In genomic region chr9:129770741-129771140, GRCh38 we compare ENCODE assay signal across 24 cellular contexts. TPM values are rescaled to one million over a fixed set of nuclear protein-coding genes. Genes with fewer than 3 reads are reported as not detected.
DNase-seq lines count a peak whose midpoint lies in the region; ATAC-seq, FAIRE-seq and TF ChIP-seq lines count a peak whose summit lies in the region.
"Had no signal": no experiment of that assay in that cellular context is flagged by ENCODE, and none has a peak within 500 bp of the region (broad histone marks: within the 10 kb centered on the region; RNA-seq: fewer than 3 reads in every experiment).

No MANE protein-coding gene starts in this region.

- H3K4me1 ChIP-seq in HepG2 (ENCODE audit: insufficient read depth, low read length): peaks cover 13% of the 10 kb centered on the region
- H3K4me1 ChIP-seq in right lobe of liver: no peaks in the 10 kb centered on the region
- peaks cover 10 to 21% of the 10 kb centered on the region in 2 experiments; a peak in 4 of 5 replicates for H3K4me1 ChIP-seq in K562 (replicated peaks in 1 of 2; ENCODE audit: control insufficient read depth in 2 of 2, insufficient read depth in 2 of 2, low read length in 2 of 2)
- peaks cover 0 to 14% (median 10%) of the 10 kb centered on the region in 3 donors for H3K4me1 ChIP-seq in pancreas

- DNase-seq in HepG2 (ENCODE audit: low spot score): no peak
- DNase-seq in right lobe of liver: no peak
- DNase-seq in K562 (ENCODE audit: extremely low read depth in 1 of 4, low spot score in 3 of 4): peak in 1 of 4 experiments; percentile 6
- DNase-seq in pancreas: peak in 1 of 6 donors; percentile 54
- DNase-seq in AML-193 (lab: John Stamatoyannopoulos, UW): no peak
- DNase-seq in superior temporal gyrus (ENCODE audit: extremely low spot score): no peak
- DNase-seq: BE2C; C1 segment of cervical spinal cord; CD4-positive, alpha-beta memory T cell; CD4-positive, CD25-positive, alpha-beta regulatory T cell; CD8-positive, alpha-beta memory T cell; COR-L47; DMS 273 treated with DMSO at 0.1 percent for 48 hours; DMS153; DMS53; DMS79 treated with DMSO at 0.1 percent for 48 hours; GF-D8 had no signal

- H3K4me2 ChIP-seq in HepG2 (ENCODE audit: low read depth, low read length): no peak overlapping the region
- no peak overlapping the region for H3K4me2 ChIP-seq in K562 (ENCODE audit: insufficient read depth, low read length)
- H3K4me2 ChIP-seq: A549, BLaER1 had no signal

- no peak for ATAC-seq in HepG2
- no peak for ATAC-seq in right lobe of liver
- no peak for ATAC-seq in K562
- peak; percentile 5 to 50 (median 24) for ATAC-seq in pancreas
- no peak for ATAC-seq in GM21360 (IDR thresholded peaks at IDR 0.05; ENCODE audit: unreplicated experiment)
- ATAC-seq: A549 had no signal

- in situ Hi-C loops in HepG2 (cut with HindIII; ENCODE audit: extremely low pct_ligation_motif_present, low pct_unique_long_range_greater_than_20kb) (no loop called here), K562 (cut with MboI) (no loop called here)

- peaks cover 4% of the 10 kb centered on the region for H3K9me1 ChIP-seq in K562 (ENCODE audit: control insufficient read depth, insufficient read depth, low read length)

- H3K4me3 ChIP-seq in HepG2 (replicated peaks in 1 of 3; ENCODE audit: insufficient read depth in 1 of 3, low read depth in 2 of 3, low read length in 3 of 3) (no peak overlapping the region), right lobe of liver (no peak overlapping the region), K562 (no peak overlapping the region), pancreas (no peak overlapping the region)
- H3K4me3 ChIP-seq: A549, BLaER1 had no signal

- H3K9me3 ChIP-seq in HepG2 (ENCODE audit: low read length) (no peaks in the 10 kb centered on the region), right lobe of liver (no peaks in the 10 kb centered on the region), K562 (replicated peaks; ENCODE audit: control insufficient read depth, insufficient read depth, low read depth, low read length) (no peaks in the 10 kb centered on the region), pancreas (no peaks in the 10 kb centered on the region)
- H3K9me3 ChIP-seq: A549, BE2C, BLaER1 had no signal

- H2AFZ ChIP-seq in HepG2 (ENCODE audit: low read length) (no peak overlapping the region), K562 (ENCODE audit: low read depth, low read length) (no peak overlapping the region)

- FAIRE-seq in HepG2 (lab: Jason Lieb, UNC) (no peak), K562 (lab: Jason Lieb, UNC) (no peak), pancreas (lab: Jason Lieb, UNC) (no peak)
- FAIRE-seq: A549, G401.6, GM12892, GM18507 had no signal

- H3K27ac ChIP-seq in HepG2 (ENCODE audit: extremely low read length, insufficient read depth, low read length) (no peak overlapping the region), right lobe of liver (no peak overlapping the region), K562 (ENCODE audit: extremely low read depth, low read depth, low read length) (no peak overlapping the region), pancreas (peak overlapping the region in 1 of 4 donors; percentile 38)
- H3K27ac ChIP-seq: 22Rv1, BLaER1 had no signal

- 27% methylated on average over 5 of the region's 5 CpGs for WGBS in HepG2 (ENCODE audit: low lambda C conversion rate)
- 83% methylated on average over 2 of the region's 5 CpGs for WGBS in right lobe of liver (ENCODE audit: insufficient coverage, low coverage, low lambda C conversion rate, missing lambda C conversion rate)
- 38% methylated on average over 5 of the region's 5 CpGs for WGBS in K562 (ENCODE audit: insufficient coverage, low coverage, missing lambda C conversion rate)
- WGBS in pancreas, 2 donors: 28 to 47% methylated on average over 5 of the region's 5 CpGs

- H4K20me1 ChIP-seq in HepG2 (ENCODE audit: insufficient read depth, low read length) (no peaks in the 10 kb centered on the region), K562 (replicated peaks; ENCODE audit: control insufficient read depth, insufficient read depth, low read length) (no peaks in the 10 kb centered on the region)

- H3K36me3 ChIP-seq in HepG2 (replicated peaks in 1 of 2; ENCODE audit: control insufficient read depth in 1 of 2, insufficient read depth in 2 of 2, low read length in 2 of 2): no peaks in the 10 kb centered on the region
- no peaks in the 10 kb centered on the region for H3K36me3 ChIP-seq in right lobe of liver
- no peaks in the 10 kb centered on the region for H3K36me3 ChIP-seq in K562 (ENCODE audit: control insufficient read depth, insufficient read depth, low read length)
- no peaks in the 10 kb centered on the region for H3K36me3 ChIP-seq in pancreas
- H3K36me3 ChIP-seq: BE2C, BLaER1 had no signal

- TF ChIP-seq POLR2A in HepG2 (IDR thresholded peaks at IDR 0.05; ENCODE audit: insufficient read depth in 1 of 2, low read depth in 2 of 2, low read length in 2 of 2) (no peak), right lobe of liver (IDR thresholded peaks at IDR 0.05) (no peak), K562 (conservative IDR thresholded peaks at IDR 0.05) (no peak)

- no peak overlapping the region for H3K9ac ChIP-seq in HepG2 (ENCODE audit: insufficient read depth, low read depth, low read length)
- H3K9ac ChIP-seq in K562 (ENCODE audit: insufficient read depth in 1 of 2, low read depth in 2 of 2, low read length in 2 of 2): peak overlapping the region in 1 of 2 experiments; percentile 30; a peak in 1 of 4 replicates
- H3K9ac ChIP-seq: BLaER1 had no signal

- H3K79me2 ChIP-seq in HepG2 (ENCODE audit: insufficient read depth, low read length) (no peaks in the 10 kb centered on the region), K562 (ENCODE audit: control insufficient read depth, insufficient read depth, low read length) (no peaks in the 10 kb centered on the region)

- TF ChIP-seq RAD21 in HepG2 (CRISPR knock-in tag; IDR thresholded peaks at IDR 0.05) (no peak), K562 (CRISPR knock-in tag; conservative IDR thresholded peaks at IDR 0.05 in 1 of 2, IDR thresholded peaks at IDR 0.05 in 1 of 2) (no peak)

- H3K27me3 ChIP-seq in HepG2 (ENCODE audit: control insufficient read depth in 1 of 2, insufficient read depth in 2 of 2, low read length in 2 of 2): peaks cover 0 to 12% of the 10 kb centered on the region in 2 experiments; a peak in 2 of 5 replicates
- no peaks in the 10 kb centered on the region for H3K27me3 ChIP-seq in right lobe of liver
- no peaks in the 10 kb centered on the region for H3K27me3 ChIP-seq in K562 (ENCODE audit: control insufficient read depth in 2 of 2, insufficient read depth in 2 of 2, low read length in 2 of 2)
- H3K27me3 ChIP-seq in pancreas: no peaks in the 10 kb centered on the region
- H3K27me3 ChIP-seq: BE2C had no signal

- CTCF ChIA-PET in HepG2 (lab: Yijun Ruan, JAX; ENCODE audit: low intra/inter-chr PET ratio, low total read pairs): no interaction called here
- CTCF ChIA-PET in K562 (lab: Yijun Ruan, JAX; ENCODE audit: low intra/inter-chr PET ratio): no interaction called here

- no peak for TF ChIP-seq EP300 in HepG2 (IDR thresholded peaks at IDR 0.05; ENCODE audit: low read depth in 2 of 2, low read length in 2 of 2)
- TF ChIP-seq EP300 in HepG2 (CRISPR knock-in tag; IDR thresholded peaks at IDR 0.05; ENCODE audit: borderline replicate concordance): no peak
- TF ChIP-seq EP300 in K562 (IDR thresholded peaks at IDR 0.05; ENCODE audit: low read length): no peak

- intact Hi-C loops in HepG2 (cut with micrococcal nuclease; ENCODE audit: unreplicated experiment) (no loop called here), right lobe of liver (cut with DNase I) (loop anchor here in 1 of 2 donors (10.0 kb wide), 1 partner anchor 636 kb away; no protein-coding TSS in a partner anchor), K562 (cut with micrococcal nuclease) (no loop called here), pancreas (cut with DNase I) (no loop called here)

- TF ChIP-seq CTCF in HepG2 (CRISPR knock-in tag; IDR thresholded peaks at IDR 0.05) (no peak), right lobe of liver (IDR thresholded peaks at IDR 0.05) (no peak), K562 (IDR thresholded peaks at IDR 0.05 in 2 of 3, conservative IDR thresholded peaks at IDR 0.05 in 1 of 3; ENCODE audit: insufficient read depth in 2 of 3, low read depth in 1 of 3, low read length in 3 of 3) (no peak), pancreas (IDR thresholded peaks at IDR 0.05) (no peak)

- POLR2A ChIA-PET in HepG2 (lab: Yijun Ruan, JAX): no interaction called here
- POLR2A ChIA-PET in K562 (lab: Yijun Ruan, JAX): interaction anchor here (2.1 kb wide), 1 partner anchor 22 kb away, joined by 5 read pairs; no protein-coding TSS in a partner anchor

- BruUV-seq in HepG2 (replicated peaks; lab: Mats Ljungman, UMichigan): no TSS peak
- BruUV-seq in K562 (replicated peaks; lab: Mats Ljungman, UMichigan): no TSS peak

RNA-seq across cellular contexts. Expression of gene PTGES, which starts 17.9 kb away (rescaled TPM):
- total RNA-seq in HepG2 (2016; rRNA removed; fragmentation: Illumina TruSeq; extraction: Trizol): 0.07 TPM in 1 of 2 replicates, not detected in the other
- not detected in 2 replicates for total RNA-seq in HepG2 (2016; cell fraction: cytosol; rRNA removed; fragmentation: Illumina TruSeq; extraction: Trizol; ENCODE audit: low read depth)
- 0.13 TPM in 1 of 2 replicates, not detected in the other for total RNA-seq in HepG2 (2016; cell fraction: insoluble cytoplasmic fraction; rRNA removed; fragmentation: Illumina TruSeq; extraction: Trizol)
- not detected in 2 replicates for total RNA-seq in HepG2 (2016; cell fraction: membrane; rRNA removed; fragmentation: Illumina TruSeq; extraction: Trizol)
- total RNA-seq in HepG2 (2016; cell fraction: nucleus; rRNA removed; fragmentation: Illumina TruSeq; extraction: Trizol): not detected in 2 replicates
- polyA plus RNA-seq in HepG2 (2011; rRNA removed): not detected in 2 replicates
- 0.03 and 0.04 TPM in 2 replicates for polyA plus RNA-seq in HepG2 (2011; cell fraction: cytosol; rRNA removed)
- not detected in 2 replicates for polyA plus RNA-seq in HepG2 (2011; cell fraction: nucleus; rRNA removed)
- 0.07 TPM in 1 of 2 replicates, not detected in the other for polyA plus RNA-seq in HepG2 (2012)
- not detected in 2 replicates for polyA plus RNA-seq in HepG2 (2016; cell fraction: cytosol; fragmentation: Illumina TruSeq; extraction: Trizol; ENCODE audit: low read depth)
- not detected in 2 replicates for polyA plus RNA-seq in HepG2 (2016; cell fraction: insoluble cytoplasmic fraction; fragmentation: Illumina TruSeq; extraction: Trizol; ENCODE audit: low read depth)
- polyA plus RNA-seq in HepG2 (2016; cell fraction: membrane; fragmentation: Illumina TruSeq; extraction: Trizol; ENCODE audit: low read depth): not detected in 2 replicates
- polyA plus RNA-seq in HepG2 (2016; cell fraction: nucleus; fragmentation: Illumina TruSeq; extraction: Trizol; ENCODE audit: insufficient read depth, low read depth): 0.36 TPM in 1 of 2 replicates, not detected in the other
- 258 TPM in 1 of 2 replicates, not detected in the other for polyA minus RNA-seq in HepG2 (2011; rRNA and poly(A)+ RNA removed; ENCODE audit: low replicate concordance)
- 0.88 TPM in 1 of 2 replicates, not detected in the other for polyA minus RNA-seq in HepG2 (2011; cell fraction: cytosol; rRNA and poly(A)+ RNA removed)
- polyA minus RNA-seq in HepG2 (2011; cell fraction: nucleus; rRNA and poly(A)+ RNA removed): 0.64 TPM in 1 of 2 replicates, not detected in the other
- under 1 TPM in 2 of 6 experiments, not detected in 4; 0.15 to 0.24 TPM for total RNA-seq in right lobe of liver
- total RNA-seq in K562 (2011; cell fraction: chromatin; rRNA removed; ENCODE audit: low replicate concordance): 0.28 TPM in 1 of 2 replicates, not detected in the other
- not detected in 2 replicates for total RNA-seq in K562 (2011; cell fraction: nucleolus; rRNA removed)
- 0.22 TPM in 1 of 2 replicates, not detected in the other for total RNA-seq in K562 (2011; cell fraction: nucleoplasm; rRNA removed)
- total RNA-seq in K562 (2014; rRNA removed): 0.08 TPM in 1 of 2 replicates, not detected in the other
- total RNA-seq in K562 (2014; rRNA removed; fragmentation: Illumina TruSeq; extraction: Trizol): not detected in 2 replicates
- total RNA-seq in K562 (2015; rRNA removed; fragmentation: Illumina TruSeq; extraction: Trizol): not detected in 2 replicates
- total RNA-seq in K562 (2021): not detected in 2 replicates
- polyA plus RNA-seq in K562 (2011; rRNA removed): 0.05 and 0.13 TPM in 2 replicates
- polyA plus RNA-seq in K562 (2011; cell fraction: cytosol; rRNA removed): 0.21 and 0.25 TPM in 2 replicates
- 0.07 TPM in 1 of 2 replicates, not detected in the other for polyA plus RNA-seq in K562 (2011; cell fraction: nucleus; rRNA removed)
- 0.10 and 0.30 TPM in 2 replicates for polyA plus RNA-seq in K562 (2012)
- polyA plus RNA-seq in K562 (2014; fragmentation: Illumina TruSeq; extraction: Trizol): 0.11 TPM in 1 of 2 replicates, not detected in the other
- not detected for polyA plus RNA-seq in K562 (2014; fragmentation: Nextera tagmentation; extraction: Ambion mirVana)
- polyA plus RNA-seq in K562 (2014; rRNA removed): not detected in 2 replicates
- 0.09 and 0.18 TPM in 2 replicates for polyA minus RNA-seq in K562 (2011; rRNA and poly(A)+ RNA removed)
- polyA minus RNA-seq in K562 (2011; cell fraction: cytosol; rRNA and poly(A)+ RNA removed): 0.76 and 1.2 TPM in 2 replicates
- polyA minus RNA-seq in K562 (2011; cell fraction: nucleus; rRNA and poly(A)+ RNA removed): 0.33 and 0.40 TPM in 2 replicates
- 1 to 10 TPM in 3 of 6 donors, under 1 TPM in 3; 0.16 to 2.5 (median 0.77) TPM for total RNA-seq in pancreas
- 1 to 10 TPM in 1 of 2 donors, under 1 TPM in 1; 0.75 to 1.8 TPM for polyA plus RNA-seq in pancreas
- total RNA-seq: CD4-positive, alpha-beta memory T cell; CD4-positive, CD25-positive, alpha-beta regulatory T cell; CD8-positive, alpha-beta memory T cell had no signal
- polyA plus RNA-seq: CD4-positive, alpha-beta memory T cell; CD8-positive, alpha-beta memory T cell had no signal

RNA-seq across cellular contexts. Expression of gene TOR1B, which starts 32.2 kb away (rescaled TPM):
- 8.2 and 18.1 TPM in 2 replicates for total RNA-seq in HepG2 (2016; rRNA removed; fragmentation: Illumina TruSeq; extraction: Trizol)
- 1.8 and 2.1 TPM in 2 replicates for total RNA-seq in HepG2 (2016; cell fraction: cytosol; rRNA removed; fragmentation: Illumina TruSeq; extraction: Trizol; ENCODE audit: low read depth)
- 8.2 and 16.7 TPM in 2 replicates for total RNA-seq in HepG2 (2016; cell fraction: insoluble cytoplasmic fraction; rRNA removed; fragmentation: Illumina TruSeq; extraction: Trizol)
- 4.8 and 6.4 TPM in 2 replicates for total RNA-seq in HepG2 (2016; cell fraction: membrane; rRNA removed; fragmentation: Illumina TruSeq; extraction: Trizol)
- total RNA-seq in HepG2 (2016; cell fraction: nucleus; rRNA removed; fragmentation: Illumina TruSeq; extraction: Trizol): 15.4 and 17.8 TPM in 2 replicates
- polyA plus RNA-seq in HepG2 (2011; rRNA removed): 21.3 and 22.8 TPM in 2 replicates
- 18.4 and 25.0 TPM in 2 replicates for polyA plus RNA-seq in HepG2 (2011; cell fraction: cytosol; rRNA removed)
- polyA plus RNA-seq in HepG2 (2011; cell fraction: nucleus; rRNA removed): 9.9 and 15.3 TPM in 2 replicates
- polyA plus RNA-seq in HepG2 (2012): 12.4 and 18.5 TPM in 2 replicates
- polyA plus RNA-seq in HepG2 (2016; cell fraction: cytosol; fragmentation: Illumina TruSeq; extraction: Trizol; ENCODE audit: low read depth): 1.5 and 1.6 TPM in 2 replicates
- 6.6 and 8.2 TPM in 2 replicates for polyA plus RNA-seq in HepG2 (2016; cell fraction: insoluble cytoplasmic fraction; fragmentation: Illumina TruSeq; extraction: Trizol; ENCODE audit: low read depth)
- polyA plus RNA-seq in HepG2 (2016; cell fraction: membrane; fragmentation: Illumina TruSeq; extraction: Trizol; ENCODE audit: low read depth): 3.4 and 3.7 TPM in 2 replicates
- 24.0 and 24.3 TPM in 2 replicates for polyA plus RNA-seq in HepG2 (2016; cell fraction: nucleus; fragmentation: Illumina TruSeq; extraction: Trizol; ENCODE audit: insufficient read depth, low read depth)
- 18.9 and 43.4 TPM in 2 replicates for polyA minus RNA-seq in HepG2 (2011; rRNA and poly(A)+ RNA removed; ENCODE audit: low replicate concordance)
- 11.5 and 13.4 TPM in 2 replicates for polyA minus RNA-seq in HepG2 (2011; cell fraction: cytosol; rRNA and poly(A)+ RNA removed)
- polyA minus RNA-seq in HepG2 (2011; cell fraction: nucleus; rRNA and poly(A)+ RNA removed): 9.5 and 14.4 TPM in 2 replicates
- total RNA-seq in right lobe of liver: 10 to 100 TPM; 16.1 to 30.7 (median 18.9) TPM
- 77.2 and 131 TPM in 2 replicates for total RNA-seq in K562 (2011; cell fraction: chromatin; rRNA removed; ENCODE audit: low replicate concordance)
- 102 and 116 TPM in 2 replicates for total RNA-seq in K562 (2011; cell fraction: nucleolus; rRNA removed)
- total RNA-seq in K562 (2011; cell fraction: nucleoplasm; rRNA removed): 91.4 and 101 TPM in 2 replicates
- 21.5 and 24.5 TPM in 2 replicates for total RNA-seq in K562 (2014; rRNA removed)
- 23.4 and 23.9 TPM in 2 replicates for total RNA-seq in K562 (2014; rRNA removed; fragmentation: Illumina TruSeq; extraction: Trizol)
- 23.7 and 25.4 TPM in 2 replicates for total RNA-seq in K562 (2015; rRNA removed; fragmentation: Illumina TruSeq; extraction: Trizol)
- 28.6 and 28.7 TPM in 2 replicates for total RNA-seq in K562 (2021)
- polyA plus RNA-seq in K562 (2011; rRNA removed): 28.9 and 36.5 TPM in 2 replicates
- 28.1 and 29.3 TPM in 2 replicates for polyA plus RNA-seq in K562 (2011; cell fraction: cytosol; rRNA removed)
- 23.9 and 27.6 TPM in 2 replicates for polyA plus RNA-seq in K562 (2011; cell fraction: nucleus; rRNA removed)
- polyA plus RNA-seq in K562 (2012): 19.3 and 22.5 TPM in 2 replicates
- 24.6 and 27.0 TPM in 2 replicates for polyA plus RNA-seq in K562 (2014; fragmentation: Illumina TruSeq; extraction: Trizol)
- polyA plus RNA-seq in K562 (2014; fragmentation: Nextera tagmentation; extraction: Ambion mirVana): 1 to 10 TPM; 4.2 to 6.9 TPM
- polyA plus RNA-seq in K562 (2014; rRNA removed): 28.1 and 29.2 TPM in 2 replicates
- 27.4 and 40.5 TPM in 2 replicates for polyA minus RNA-seq in K562 (2011; rRNA and poly(A)+ RNA removed)
- 11.3 and 14.8 TPM in 2 replicates for polyA minus RNA-seq in K562 (2011; cell fraction: cytosol; rRNA and poly(A)+ RNA removed)
- polyA minus RNA-seq in K562 (2011; cell fraction: nucleus; rRNA and poly(A)+ RNA removed): 19.0 and 21.8 TPM in 2 replicates
- total RNA-seq in pancreas: 10 to 100 TPM in 5 of 6 donors, 1 to 10 TPM in 1; 7.6 to 17.3 (median 12.0) TPM
- polyA plus RNA-seq in pancreas: 10 to 100 TPM in 1 of 2 donors, 1 to 10 TPM in 1; 6.1 to 10.5 TPM

RNA-seq across cellular contexts. Expression of gene TOR1A, which starts 53.2 kb away (rescaled TPM):
- total RNA-seq in HepG2 (2016; rRNA removed; fragmentation: Illumina TruSeq; extraction: Trizol) (18.6 and 31.6 TPM in 2 replicates), right lobe of liver (10 to 100 TPM; 18.4 to 41.3 (median 23.0) TPM), K562 (2014; rRNA removed) (44.4 and 46.0 TPM in 2 replicates), K562 (2014; rRNA removed; fragmentation: Illumina TruSeq; extraction: Trizol) (39.9 and 45.9 TPM in 2 replicates), K562 (2015; rRNA removed; fragmentation: Illumina TruSeq; extraction: Trizol) (54.3 and 55.5 TPM in 2 replicates), K562 (2021) (49.5 and 51.3 TPM in 2 replicates), pancreas (10 to 100 TPM in 5 of 6 donors, 1 to 10 TPM in 1; 8.9 to 17.5 (median 12.2) TPM)
- total RNA-seq in HepG2 (2016; cell fraction: cytosol; rRNA removed; fragmentation: Illumina TruSeq; extraction: Trizol; ENCODE audit: low read depth): 6.7 and 8.0 TPM in 2 replicates
- total RNA-seq in HepG2 (2016; cell fraction: insoluble cytoplasmic fraction; rRNA removed; fragmentation: Illumina TruSeq; extraction: Trizol): 19.9 and 29.3 TPM in 2 replicates
- total RNA-seq in HepG2 (2016; cell fraction: membrane; rRNA removed; fragmentation: Illumina TruSeq; extraction: Trizol): 15.5 and 16.3 TPM in 2 replicates
- 28.0 and 32.7 TPM in 2 replicates for total RNA-seq in HepG2 (2016; cell fraction: nucleus; rRNA removed; fragmentation: Illumina TruSeq; extraction: Trizol)
- polyA plus RNA-seq in HepG2 (2011; rRNA removed) (39.6 and 41.4 TPM in 2 replicates), K562 (2011; rRNA removed) (74.8 and 85.8 TPM in 2 replicates), K562 (2014; fragmentation: Illumina TruSeq; extraction: Trizol) (68.9 and 74.0 TPM in 2 replicates), K562 (2014; fragmentation: Nextera tagmentation; extraction: Ambion mirVana) (1 to 10 TPM; 4.5 to 9.9 TPM), K562 (2014; rRNA removed) (67.9 and 74.7 TPM in 2 replicates), pancreas (10 to 100 TPM; 10.0 to 15.3 TPM)
- polyA plus RNA-seq in HepG2 (2011; cell fraction: cytosol; rRNA removed): 45.2 and 49.1 TPM in 2 replicates
- polyA plus RNA-seq in HepG2 (2011; cell fraction: nucleus; rRNA removed): 18.7 and 22.3 TPM in 2 replicates
- polyA plus RNA-seq in HepG2 (2012): 21.5 and 23.6 TPM in 2 replicates
- polyA plus RNA-seq in HepG2 (2016; cell fraction: cytosol; fragmentation: Illumina TruSeq; extraction: Trizol; ENCODE audit: low read depth): 6.1 and 7.7 TPM in 2 replicates
- polyA plus RNA-seq in HepG2 (2016; cell fraction: insoluble cytoplasmic fraction; fragmentation: Illumina TruSeq; extraction: Trizol; ENCODE audit: low read depth): 22.1 and 24.0 TPM in 2 replicates
- polyA plus RNA-seq in HepG2 (2016; cell fraction: membrane; fragmentation: Illumina TruSeq; extraction: Trizol; ENCODE audit: low read depth): 12.0 and 13.6 TPM in 2 replicates
- 48.4 and 49.7 TPM in 2 replicates for polyA plus RNA-seq in HepG2 (2016; cell fraction: nucleus; fragmentation: Illumina TruSeq; extraction: Trizol; ENCODE audit: insufficient read depth, low read depth)
- 35.9 and 66.9 TPM in 2 replicates for polyA minus RNA-seq in HepG2 (2011; rRNA and poly(A)+ RNA removed; ENCODE audit: low replicate concordance)
- polyA minus RNA-seq in HepG2 (2011; cell fraction: cytosol; rRNA and poly(A)+ RNA removed): 17.9 TPM in 2 replicates
- polyA minus RNA-seq in HepG2 (2011; cell fraction: nucleus; rRNA and poly(A)+ RNA removed): 23.1 and 23.7 TPM in 2 replicates
- 109 and 165 TPM in 2 replicates for total RNA-seq in K562 (2011; cell fraction: chromatin; rRNA removed; ENCODE audit: low replicate concordance)
- total RNA-seq in K562 (2011; cell fraction: nucleolus; rRNA removed): 107 and 123 TPM in 2 replicates
- 121 and 138 TPM in 2 replicates for total RNA-seq in K562 (2011; cell fraction: nucleoplasm; rRNA removed)
- 67.0 and 76.5 TPM in 2 replicates for polyA plus RNA-seq in K562 (2011; cell fraction: cytosol; rRNA removed)
- 41.7 and 44.0 TPM in 2 replicates for polyA plus RNA-seq in K562 (2011; cell fraction: nucleus; rRNA removed)
- 55.0 and 59.0 TPM in 2 replicates for polyA plus RNA-seq in K562 (2012)
- 56.3 and 66.1 TPM in 2 replicates for polyA minus RNA-seq in K562 (2011; rRNA and poly(A)+ RNA removed)
- 27.0 and 29.2 TPM in 2 replicates for polyA minus RNA-seq in K562 (2011; cell fraction: cytosol; rRNA and poly(A)+ RNA removed)
- 23.3 and 34.1 TPM in 2 replicates for polyA minus RNA-seq in K562 (2011; cell fraction: nucleus; rRNA and poly(A)+ RNA removed)

Comparison
In these comparisons a context has a peak if more than half of its experiments do, and no peak if none do; other contexts are left out.
1. ATAC-seq: peak in pancreas (4 of 4); none in HepG2 (single experiment), right lobe of liver (0 of 4), K562 (single experiment) and GM21360 (single experiment).
2. Of the 241 proteins assayed by ChIP-seq in both HepG2 and K562: peak only in HepG2: none; only in K562: TFE3; in both: RAD51; in neither: 238; mixed calls (peak in some experiments, not most) for 1.